In the genomic region with DNA sequence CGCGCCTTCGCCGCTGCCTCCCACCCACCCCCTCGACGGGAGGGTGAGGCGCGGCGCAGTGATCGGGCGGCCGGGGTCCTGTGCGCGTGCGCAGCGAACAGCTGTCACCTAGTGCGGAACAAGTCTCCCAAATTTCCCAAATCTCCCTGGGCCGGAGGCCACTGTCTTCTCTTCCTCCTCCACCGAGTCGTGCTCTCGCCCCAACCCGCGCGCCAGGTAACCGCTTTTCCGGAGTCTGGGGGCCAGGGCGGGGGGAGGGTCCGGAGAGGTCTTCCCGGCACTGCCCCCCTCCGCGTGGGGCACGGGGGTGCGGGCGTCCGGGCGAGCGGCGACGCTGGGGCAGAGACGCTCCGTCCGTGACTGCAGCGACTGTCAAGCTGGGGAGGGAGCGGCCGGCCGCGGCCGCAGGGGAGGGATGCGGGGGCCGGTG, we compare ENCODE assay signal across 8 cellular contexts. TPM values are rescaled to one million over a fixed set of nuclear protein-coding genes. Genes with fewer than 3 reads are reported as not detected.
DNase-seq lines count a peak whose midpoint lies in the region; ATAC-seq, FAIRE-seq and TF ChIP-seq lines count a peak whose summit lies in the region.

No MANE protein-coding gene starts in this region.

- no CpG with 5 or more reads among the region's 50 CpGs for WGBS in suprapubic skin

- DNase-seq in astrocyte of the spinal cord (ENCODE audit: low read depth, low spot score) (no peak), kidney (no peak), suprapubic skin (ENCODE audit: low spot score in 2 of 2) (peak in 1 of 2 donors; percentile 96), hepatic stellate cell (ENCODE audit: low spot score) (no peak), NCI-H2107 treated with DMSO at 0.1 percent for 48 hours (lab: John Stamatoyannopoulos, UW; ENCODE audit: unreplicated experiment) (no peak)

- TF ChIP-seq CTCF in astrocyte of the spinal cord (IDR thresholded peaks at IDR 0.05; ENCODE audit: low read depth, low read length) (no peak), kidney (IDR thresholded peaks at IDR 0.05; ENCODE audit: borderline replicate concordance, extremely low read depth, insufficient read depth) (no peak), suprapubic skin (IDR thresholded peaks at IDR 0.05) (no peak)

- peaks cover 0 to 1% (median under 1%) of the 10 kb centered on the region in 11 experiments; a peak in 10 of 22 replicates for H3K9me3 ChIP-seq in BLaER1 treated with 17β-estradiol and CSF1 and Interleukin-3, amounts not matched to agents 10 nM and 100 nM (replicated peaks in 1 of 11)
- H3K9me3 ChIP-seq in kidney (ENCODE audit: control insufficient read depth in 1 of 2, low read length in 2 of 2) (no peaks in the 10 kb centered on the region), suprapubic skin (no peaks in the 10 kb centered on the region)

- H3K4me2 ChIP-seq in BLaER1 treated with 17β-estradiol and CSF1 and Interleukin-3, amounts not matched to agents 10 nM and 100 nM: peak overlapping the region; percentile 80 to 93 (median 85)

- no peak for TF ChIP-seq POLR2A in suprapubic skin (IDR thresholded peaks at IDR 0.05)

- peak overlapping the region; percentile 86 to 99 (median 92) for H3K4me3 ChIP-seq in BLaER1 treated with 17β-estradiol and CSF1 and Interleukin-3, amounts not matched to agents 10 nM and 100 nM
- H3K4me3 ChIP-seq in astrocyte of the spinal cord (ENCODE audit: low read depth, low read length): peak overlapping the region; percentile 94
- peak overlapping the region; percentile 92 to 97 for H3K4me3 ChIP-seq in kidney (ENCODE audit: low read length in 2 of 2)
- peak overlapping the region; percentile 87 for H3K4me3 ChIP-seq in suprapubic skin

- intact Hi-C loops in kidney (cut with DNase I): no loop called here

- FAIRE-seq in kidney (lab: Jason Lieb, UNC): no peak

- peaks cover 0 to under 1% (median 0%) of the 10 kb centered on the region in 11 experiments; a peak in 2 of 22 replicates for H3K36me3 ChIP-seq in BLaER1 treated with 17β-estradiol and CSF1 and Interleukin-3, amounts not matched to agents 10 nM and 100 nM
- H3K36me3 ChIP-seq in kidney (ENCODE audit: control insufficient read depth in 1 of 2, insufficient read depth in 2 of 2, low read length in 2 of 2): no peaks in the 10 kb centered on the region
- H3K36me3 ChIP-seq in suprapubic skin: no peaks in the 10 kb centered on the region

- H3K4me1 ChIP-seq in BLaER1 treated with 17β-estradiol and CSF1 and Interleukin-3, amounts not matched to agents 10 nM and 100 nM: peaks cover 20 to 46% (median 31%) of the 10 kb centered on the region in 10 experiments
- peaks cover 0 to 2% of the 10 kb centered on the region in 2 donors for H3K4me1 ChIP-seq in kidney (ENCODE audit: control insufficient read depth in 1 of 2, insufficient read depth in 1 of 2, low read depth in 1 of 2, low read length in 2 of 2)
- H3K4me1 ChIP-seq in suprapubic skin: peaks cover 21% of the 10 kb centered on the region

- H4K20me1 ChIP-seq in BLaER1 treated with 17β-estradiol and CSF1 and Interleukin-3, amounts not matched to agents 10 nM and 100 nM: peaks cover 0 to 37% (median 15%) of the 10 kb centered on the region in 11 experiments; a peak in 13 of 22 replicates

- H3K27me3 ChIP-seq in BLaER1 treated with 17β-estradiol and CSF1 and Interleukin-3, amounts not matched to agents 10 nM and 100 nM: no peaks in the 10 kb centered on the region
- H3K27me3 ChIP-seq in suprapubic skin: no peaks in the 10 kb centered on the region

- no peak for TF ChIP-seq EP300 in suprapubic skin (IDR thresholded peaks at IDR 0.05)

- in situ Hi-C loops in astrocyte of the spinal cord (cut with HindIII; ENCODE audit: low sequenced_read_pairs): no loop called here

- peak overlapping the region; percentile 84 to 93 (median 89) for H3K9ac ChIP-seq in BLaER1 treated with 17β-estradiol and CSF1 and Interleukin-3, amounts not matched to agents 10 nM and 100 nM
- peak overlapping the region; percentile 7 to 85 for H3K9ac ChIP-seq in kidney (ENCODE audit: low read length in 2 of 2)

- peak overlapping the region; percentile 87 to 95 (median 93) for H3K27ac ChIP-seq in BLaER1 treated with 17β-estradiol and CSF1 and Interleukin-3, amounts not matched to agents 10 nM and 100 nM
- H3K27ac ChIP-seq in kidney (ENCODE audit: low read depth in 2 of 2, low read length in 2 of 2) (peak overlapping the region; percentile 99), suprapubic skin (peak overlapping the region; percentile 99)

- ATAC-seq in GM19452 (IDR thresholded peaks at IDR 0.05; ENCODE audit: unreplicated experiment) (peak; percentile 16), HG03442 (IDR thresholded peaks at IDR 0.05; ENCODE audit: unreplicated experiment) (peak; percentile 20)

RNA-seq across cellular contexts. Expression of gene KDM4C, which starts 0.2 kb away (rescaled TPM):
- total RNA-seq in kidney: 47.1 TPM
- polyA plus RNA-seq in kidney (ENCODE audit: insufficient read depth, low read depth, low replicate concordance): 7.1 TPM
- total RNA-seq in suprapubic skin: 100 to 1,000 TPM in 1 of 4 donors, 10 to 100 TPM in 3; 39.0 to 113 (median 43.9) TPM
